Comparison of ENCODE assay signal across 18 cellular contexts in the genomic region with DNA sequence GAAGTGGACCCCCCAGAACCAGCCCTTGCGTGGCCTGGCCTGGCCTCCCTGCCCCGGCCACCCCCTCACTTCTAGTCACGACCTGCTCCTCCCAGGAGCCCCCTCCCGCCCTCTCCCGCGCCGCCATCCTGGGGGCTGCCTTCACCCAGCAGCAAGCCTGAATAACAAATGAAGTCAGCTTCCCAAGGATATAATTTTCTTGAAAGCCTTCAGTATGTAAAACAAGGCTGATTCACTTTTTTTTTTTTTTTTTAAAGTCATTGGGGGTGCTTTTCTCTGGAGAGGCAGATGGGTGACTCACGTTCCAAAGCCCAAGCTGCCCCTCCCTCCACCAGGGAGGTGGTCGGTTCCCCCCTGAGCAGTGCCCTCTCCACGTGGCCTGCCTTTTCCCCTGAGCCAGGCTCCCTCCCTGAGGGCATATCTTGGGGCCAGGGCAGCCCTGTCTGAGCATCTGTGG.
DNase-seq lines count a peak whose midpoint lies in the region; ATAC-seq and TF ChIP-seq lines count a peak whose summit lies in the region.
"Had no signal": no experiment of that assay in that cellular context is flagged by ENCODE, and none has a peak within 500 bp of the region (broad histone marks: within the 10 kb centered on the region; RNA-seq: fewer than 3 reads in every experiment).

No MANE protein-coding gene starts in this region.

- ATAC-seq in naive thymus-derived CD4-positive, alpha-beta T cell = no peak
- ATAC-seq: GM12878 had no signal

- DNase-seq in A673 (ENCODE audit: low spot score) (peak; percentile 77), HFFc6 (peak; percentile 24), astrocyte of the spinal cord (ENCODE audit: low read depth, low spot score) (peak; percentile 78), islet precursor cell (peak; percentile 91), NCI-H524 (lab: John Stamatoyannopoulos, UW) (no peak), CD1c-positive myeloid dendritic cell (ENCODE audit: extremely low spot score) (no peak)
- DNase-seq in naive thymus-derived CD4-positive, alpha-beta T cell = no peak
- no peak for DNase-seq in activated CD4-positive, CD25-positive, alpha-beta regulatory T cell treated with anti-CD3 and anti-CD28 coated beads, Interleukin-2, amount 50 U/mL, for 72 hours
- DNase-seq: activated CD4-positive, alpha-beta memory T cell treated with anti-CD3 and anti-CD28 coated beads, Interleukin-2, amount 10 ng/mL, durations not matched to agents 7 days and 5 days; DMS 273 treated with DMSO at 0.1 percent for 48 hours; Karpas-422; mammary epithelial cell; NCI-H187; NCI-H82; T-helper 9 cell had no signal

- peak overlapping the region; percentile 61; the same call in 1 of the 2 replicates for H3K27ac Mint-ChIP-seq in HFFc6
- H3K27ac Mint-ChIP-seq in naive thymus-derived CD4-positive, alpha-beta T cell = no peak overlapping the region
- H3K27ac Mint-ChIP-seq: activated CD4-positive, alpha-beta memory T cell treated with anti-CD3 and anti-CD28 coated beads, Interleukin-2, amount 10 ng/mL, durations not matched to agents 7 days and 5 days; activated T-helper 2 cell treated with anti-CD3 and anti-CD28 coated beads, Interferon-gamma antibody, Interleukin-2, Interleukin-4, amounts not matched to agents 10 μg/mL and 5 μg/mL and 100 μg/mL, durations not matched to agents 14 hours and 24 hours and 36 hours had no signal

- intact Hi-C loops in A673 (cut with micrococcal nuclease; ENCODE audit: unreplicated experiment) = no loop called here
- intact Hi-C loops in naive thymus-derived CD4-positive, alpha-beta T cell (cut with micrococcal nuclease) = no loop called here

- peaks cover 11% of the 10 kb centered on the region for H3K4me1 Mint-ChIP-seq in HFFc6 (ENCODE audit: low read depth)
- H3K4me1 Mint-ChIP-seq in naive thymus-derived CD4-positive, alpha-beta T cell = no peaks in the 10 kb centered on the region
- H3K4me1 Mint-ChIP-seq: activated CD4-positive, alpha-beta memory T cell treated with anti-CD3 and anti-CD28 coated beads, Interleukin-2, amount 10 ng/mL, durations not matched to agents 7 days and 5 days had no signal

- peaks cover 10% of the 10 kb centered on the region for H3K9me3 ChIP-seq in A673 (ENCODE audit: low read depth, low read length, poor library complexity, severe bottlenecking)
- H3K9me3 ChIP-seq in naive thymus-derived CD4-positive, alpha-beta T cell (ENCODE audit: control insufficient read depth in 2 of 3, low read length in 3 of 3) = no peaks in the 10 kb centered on the region

- no TSS peak for BruUV-seq in A673 (replicated peaks; lab: Mats Ljungman, UMichigan)

- H3K4me1 ChIP-seq in A673 (ENCODE audit: insufficient read depth, low read length, poor library complexity, severe bottlenecking) = peaks cover 25% of the 10 kb centered on the region
- H3K4me1 ChIP-seq in naive thymus-derived CD4-positive, alpha-beta T cell (ENCODE audit: control insufficient read depth in 2 of 2, insufficient read depth in 2 of 2, low read length in 2 of 2) = no peaks in the 10 kb centered on the region
- H3K4me1 ChIP-seq: parathyroid adenoma had no signal

- in situ Hi-C loops in astrocyte of the spinal cord (cut with HindIII; ENCODE audit: low sequenced_read_pairs) = no loop called here

- no peak overlapping the region; the same call in 1 of the 2 replicates for H3K4me3 Mint-ChIP-seq in HFFc6
- H3K4me3 Mint-ChIP-seq in naive thymus-derived CD4-positive, alpha-beta T cell = no peak overlapping the region
- H3K4me3 Mint-ChIP-seq: activated CD4-positive, alpha-beta memory T cell treated with anti-CD3 and anti-CD28 coated beads, Interleukin-2, amount 10 ng/mL, durations not matched to agents 7 days and 5 days had no signal

- POLR2A ChIA-PET in A673 (lab: Charles Lee; ENCODE audit: low non-redundant PET) = no interaction called here
- POLR2A ChIA-PET in naive thymus-derived CD4-positive, alpha-beta T cell (lab: Charles Lee) = no interaction called here

- peaks cover 6% of the 10 kb centered on the region for H3K27me3 Mint-ChIP-seq in HFFc6 (ENCODE audit: insufficient read depth)
- H3K27me3 Mint-ChIP-seq in naive thymus-derived CD4-positive, alpha-beta T cell = no peaks in the 10 kb centered on the region
- H3K27me3 Mint-ChIP-seq: activated CD4-positive, alpha-beta memory T cell treated with anti-CD3 and anti-CD28 coated beads, Interleukin-2, amount 10 ng/mL, durations not matched to agents 7 days and 5 days had no signal

- peaks cover 5% of the 10 kb centered on the region; the same call in 1 of the 2 replicates for H3K9me3 Mint-ChIP-seq in HFFc6
- peaks cover 0 to 6% (median 2%) of the 10 kb centered on the region in 11 donors for H3K9me3 Mint-ChIP-seq in naive thymus-derived CD4-positive, alpha-beta T cell
- H3K9me3 Mint-ChIP-seq: activated CD4-positive, alpha-beta memory T cell treated with anti-CD3 and anti-CD28 coated beads, Interleukin-2, amount 10 ng/mL, durations not matched to agents 7 days and 5 days; activated T-helper 2 cell treated with anti-CD3 and anti-CD28 coated beads, Interferon-gamma antibody, Interleukin-2, Interleukin-4, amounts not matched to agents 10 μg/mL and 5 μg/mL and 100 μg/mL, durations not matched to agents 14 hours and 24 hours and 36 hours had no signal

- H3K36me3 ChIP-seq in A673 (ENCODE audit: insufficient read depth, low read length, poor library complexity, severe bottlenecking) = peaks cover 5% of the 10 kb centered on the region
- H3K36me3 ChIP-seq in naive thymus-derived CD4-positive, alpha-beta T cell (ENCODE audit: control insufficient read depth in 2 of 3, insufficient read depth in 3 of 3, low read length in 3 of 3) = peaks cover 0 to 53% (median 0%) of the 10 kb centered on the region in 3 experiments

- TF ChIP-seq CTCF in A673 (conservative IDR thresholded peaks at IDR 0.05; ENCODE audit: low read depth, low read length) (no peak), HFFc6 (IDR thresholded peaks at IDR 0.05) (no peak), astrocyte of the spinal cord (IDR thresholded peaks at IDR 0.05; ENCODE audit: low read depth, low read length) (no peak)

- H3K36me3 Mint-ChIP-seq in HFFc6 (ENCODE audit: low read depth) = peaks cover 23% of the 10 kb centered on the region
- peaks cover 17 to 36% (median 22%) of the 10 kb centered on the region in 5 donors for H3K36me3 Mint-ChIP-seq in naive thymus-derived CD4-positive, alpha-beta T cell

- no peaks in the 10 kb centered on the region for H3K27me3 ChIP-seq in A673 (replicated peaks; ENCODE audit: insufficient read depth, low read depth, low read length, poor library complexity)
- H3K27me3 ChIP-seq in naive thymus-derived CD4-positive, alpha-beta T cell (ENCODE audit: control insufficient read depth in 2 of 2, insufficient read depth in 2 of 2, low read length in 2 of 2) = no peaks in the 10 kb centered on the region

- CTCF ChIA-PET in A673 (lab: Charles Lee) = interaction anchor here (0.5 to 1.1 kb wide), 4 partner anchors 16 to 508 kb away, joined by 3 to 12 read pairs (median 4); no protein-coding TSS in a partner anchor
- CTCF ChIA-PET in naive thymus-derived CD4-positive, alpha-beta T cell (lab: Charles Lee) = no interaction called here

- peak overlapping the region; percentile 65 for H3K27ac ChIP-seq in A673 (ENCODE audit: low read depth, low read length, poor library complexity, severe bottlenecking)
- no peak overlapping the region for H3K27ac ChIP-seq in naive thymus-derived CD4-positive, alpha-beta T cell (ENCODE audit: low read depth, low read length)
- H3K27ac ChIP-seq: parathyroid adenoma had no signal

- H3K4me3 ChIP-seq in A673 (ENCODE audit: low read depth, low read length, poor library complexity, severe bottlenecking) (no peak overlapping the region), astrocyte of the spinal cord (ENCODE audit: low read depth, low read length) (no peak overlapping the region)
- H3K4me3 ChIP-seq in naive thymus-derived CD4-positive, alpha-beta T cell (ENCODE audit: low read length) = no peak overlapping the region
- H3K4me3 ChIP-seq: GM12878 had no signal

Comparison
In these comparisons a context has a peak if more than half of its experiments do, and no peak if none do; other contexts are left out.
1. DNase-seq: peak in A673 (single experiment), HFFc6 (single experiment), astrocyte of the spinal cord (single experiment) and islet precursor cell (single experiment); none in NCI-H524 (0 of 2), naive thymus-derived CD4-positive, alpha-beta T cell (0 of 9), CD1c-positive myeloid dendritic cell (single experiment) and activated CD4-positive, CD25-positive, alpha-beta regulatory T cell treated with anti-CD3 and anti-CD28 coated beads, Interleukin-2, amount 50 U/mL, for 72 hours (single experiment).